In genomic region chr12:119938049-119938667, GRCh38 we compare ENCODE assay signal across 8 cellular contexts. TPM values are rescaled to one million over a fixed set of nuclear protein-coding genes. Genes with fewer than 3 reads are reported as not detected.
A peak's percentile ranks its signal among the peaks of the same experiment; 100 is the strongest.
DNase-seq lines count a peak whose midpoint lies in the region; ATAC-seq and TF ChIP-seq lines count a peak whose summit lies in the region.

No MANE protein-coding gene starts in this region.

- H3K27ac ChIP-seq in left lung, result no peak overlapping the region

- no peak overlapping the region for H3K4me3 ChIP-seq in left lung

- H3K27me3 ChIP-seq in left lung, result peaks cover 3 to 22% of the 10 kb centered on the region in 2 donors

- H3K36me3 ChIP-seq in left lung, result no peaks in the 10 kb centered on the region

- peak; percentile 82 for TF ChIP-seq CTCF in left lung (IDR thresholded peaks at IDR 0.05)

- intact Hi-C loops in left lung (cut with DNase I), result no loop called here

- H3K9me3 ChIP-seq in left lung, result no peaks in the 10 kb centered on the region

- H3K4me1 ChIP-seq in left lung, result no peaks in the 10 kb centered on the region

- ATAC-seq in activated CD4-positive, CD25-positive, alpha-beta regulatory T cell treated with anti-CD3 and anti-CD28 coated beads, Interleukin-2, amount 50 U/mL, for 24 hours, result peak; percentile 55 to 58
- ATAC-seq in left lung (peak; percentile 80), HG02970 (IDR thresholded peaks at IDR 0.05; ENCODE audit: low FRiP score, unreplicated experiment) (no peak)

- peak; percentile 8 for DNase-seq in SKM-1 treated with dmso at 0.1 percent for 144 hours (lab: John Stamatoyannopoulos, UW; ENCODE audit: unreplicated experiment)
- DNase-seq in SKM-1 (lab: John Stamatoyannopoulos, UW; ENCODE audit: unreplicated experiment), result no peak
- peak; percentile 36 for DNase-seq in NCI-H2029 treated with DMSO at 0.1 percent for 48 hours (lab: John Stamatoyannopoulos, UW)
- peak; percentile 46 for DNase-seq in central memory CD4-positive, alpha-beta T cell
- DNase-seq in left lung, result no peak
- DNase-seq in stimulated activated CD4-positive, alpha-beta T cell treated with anti-CD3 and anti-CD28 coated beads, TNF-alpha, amount 100 ng/mL, for 24 hours (ENCODE audit: low read depth in 3 of 3), result peak; percentile 39 to 58 (median 57)

RNA-seq across cellular contexts. Expression of gene BICDL1, which starts 50.9 kb away (rescaled TPM):
- total RNA-seq in left lung, result 10 to 100 TPM; 10.7 to 12.0 TPM

Comparison
In these comparisons a context has a peak if more than half of its experiments do, and no peak if none do; other contexts are left out.
1. DNase-seq: peak in SKM-1 treated with dmso at 0.1 percent for 144 hours (single experiment), NCI-H2029 treated with DMSO at 0.1 percent for 48 hours (single experiment), central memory CD4-positive, alpha-beta T cell (single experiment) and stimulated activated CD4-positive, alpha-beta T cell treated with anti-CD3 and anti-CD28 coated beads, TNF-alpha, amount 100 ng/mL, for 24 hours (3 of 3); none in SKM-1 (single experiment) and left lung (0 of 2).